ENCODE assay signal across 8 cellular contexts in genomic region chr14:35809597-35809996, GRCh38. TPM values are rescaled to one million over a fixed set of nuclear protein-coding genes. Genes with fewer than 3 reads are reported as not detected.
DNase-seq lines count a peak whose midpoint lies in the region; ATAC-seq and TF ChIP-seq lines count a peak whose summit lies in the region.

No MANE protein-coding gene starts in this region.

- DNase-seq in CD4-positive, CD25-positive, alpha-beta regulatory T cell: no peak
- DNase-seq in dorsolateral prefrontal cortex: no peak
- DNase-seq in osteocyte (ENCODE audit: extremely low spot score, unreplicated experiment): no peak
- DNase-seq in inferior parietal cortex (ENCODE audit: extremely low spot score): no peak
- no peak for DNase-seq in GM19238 (ENCODE audit: insufficient read length, low spot score)
- DNase-seq in cortex of kidney (lab: John Stamatoyannopoulos, UW): no peak

- peak overlapping the region; percentile 81 to 98 (median 91) for H3K4me3 Mint-ChIP-seq in CD4-positive, CD25-positive, alpha-beta regulatory T cell
- peak overlapping the region; percentile 95 for H3K4me3 Mint-ChIP-seq in osteocyte (ENCODE audit: unreplicated experiment)

- no peaks in the 10 kb centered on the region for H3K36me3 ChIP-seq in CD4-positive, CD25-positive, alpha-beta regulatory T cell (ENCODE audit: control insufficient read depth, insufficient read depth, low read length)
- H3K36me3 ChIP-seq in OCI-LY1 (ENCODE audit: insufficient read depth, low read length): no peaks in the 10 kb centered on the region

- peaks cover 11% of the 10 kb centered on the region for H3K27me3 Mint-ChIP-seq in CD4-positive, CD25-positive, alpha-beta regulatory T cell
- H3K27me3 Mint-ChIP-seq in osteocyte (ENCODE audit: unreplicated experiment): peaks cover 5% of the 10 kb centered on the region

- no peaks in the 10 kb centered on the region for H3F3A ChIP-seq in OCI-LY1 (ENCODE audit: insufficient read depth, low read length)

- no peaks in the 10 kb centered on the region for H4K20me1 ChIP-seq in OCI-LY1 (ENCODE audit: insufficient read depth, low read length)

- peaks cover 24% of the 10 kb centered on the region for H3K4me1 ChIP-seq in CD4-positive, CD25-positive, alpha-beta regulatory T cell (ENCODE audit: control insufficient read depth, insufficient read depth, low read length, poor library complexity, severe bottlenecking)
- H3K4me1 ChIP-seq in OCI-LY1 (ENCODE audit: insufficient read depth, low read length, severe bottlenecking): peaks cover 18% of the 10 kb centered on the region

- no peak overlapping the region for H3K9ac ChIP-seq in OCI-LY1 (ENCODE audit: low read length)

- no peaks in the 10 kb centered on the region for H3K9me3 ChIP-seq in CD4-positive, CD25-positive, alpha-beta regulatory T cell (ENCODE audit: control insufficient read depth in 2 of 2, low read length in 2 of 2)
- H3K9me3 ChIP-seq in OCI-LY1 (ENCODE audit: low read length): no peaks in the 10 kb centered on the region

- peak overlapping the region; percentile 66 to 92 (median 88) for H3K27ac Mint-ChIP-seq in CD4-positive, CD25-positive, alpha-beta regulatory T cell
- H3K27ac Mint-ChIP-seq in osteocyte (ENCODE audit: unreplicated experiment): peak overlapping the region; percentile 93

- H2AFZ ChIP-seq in OCI-LY1 (ENCODE audit: low read length): 0 out of 2 replicates have a peak overlapping the region, but pooled peaks have one; percentile 68

- H3K4me2 ChIP-seq in OCI-LY1 (ENCODE audit: low read length): peak overlapping the region; percentile 31

- no peaks in the 10 kb centered on the region for H3K36me3 Mint-ChIP-seq in CD4-positive, CD25-positive, alpha-beta regulatory T cell
- H3K36me3 Mint-ChIP-seq in osteocyte (ENCODE audit: unreplicated experiment): peaks cover 2% of the 10 kb centered on the region

- H3K79me2 ChIP-seq in OCI-LY1 (ENCODE audit: insufficient read depth, low read length): peaks cover 18% of the 10 kb centered on the region; the same call in 1 of the 2 replicates

- TF ChIP-seq CTCF in OCI-LY1 (IDR thresholded peaks at IDR 0.05; ENCODE audit: low read length) (no peak), dorsolateral prefrontal cortex (IDR thresholded peaks at IDR 0.05 in 54 of 56, conservative IDR thresholded peaks at IDR 0.05 in 2 of 56; ENCODE audit: low read depth in 1 of 56, partially characterized antibody in 56 of 56) (no peak), osteocyte (IDR thresholded peaks at IDR 0.05) (no peak)

- H3K9me2 ChIP-seq in OCI-LY1 (ENCODE audit: low read depth, low read length): no peaks in the 10 kb centered on the region

- peaks cover 16 to 34% (median 28%) of the 10 kb centered on the region in 4 donors for H3K4me1 Mint-ChIP-seq in CD4-positive, CD25-positive, alpha-beta regulatory T cell
- peaks cover 24% of the 10 kb centered on the region for H3K4me1 Mint-ChIP-seq in osteocyte (ENCODE audit: unreplicated experiment)

- no peaks in the 10 kb centered on the region for H3K9me3 Mint-ChIP-seq in CD4-positive, CD25-positive, alpha-beta regulatory T cell
- H3K9me3 Mint-ChIP-seq in osteocyte (ENCODE audit: unreplicated experiment): no peaks in the 10 kb centered on the region

- no peaks in the 10 kb centered on the region for H3K27me3 ChIP-seq in CD4-positive, CD25-positive, alpha-beta regulatory T cell (ENCODE audit: control insufficient read depth, insufficient read depth, low read length)
- H3K27me3 ChIP-seq in OCI-LY1 (ENCODE audit: insufficient read depth, low read length) (no peaks in the 10 kb centered on the region), dorsolateral prefrontal cortex (no peaks in the 10 kb centered on the region)

- no peak for ATAC-seq in CD4-positive, CD25-positive, alpha-beta regulatory T cell (ENCODE audit: low read depth in 2 of 2)
- ATAC-seq in HG02938 (IDR thresholded peaks at IDR 0.05; ENCODE audit: unreplicated experiment): no peak

- intact Hi-C loops in dorsolateral prefrontal cortex (cut with DNase I): loop anchor here in 1 of 2 donors (10.0 kb wide), 1 partner anchor 55 kb away; no protein-coding TSS in a partner anchor

- H3K27ac ChIP-seq in CD4-positive, CD25-positive, alpha-beta regulatory T cell (ENCODE audit: insufficient read depth, low read length, poor library complexity, severe bottlenecking): peak overlapping the region; percentile 85
- no peak overlapping the region for H3K27ac ChIP-seq in OCI-LY1 (ENCODE audit: low read depth, low read length, poor library complexity, severe bottlenecking)
- H3K27ac ChIP-seq in dorsolateral prefrontal cortex: peak overlapping the region in 55 of 59 donors; percentile 44 to 95 (median 89)

- peak overlapping the region; percentile 56 for H3K4me3 ChIP-seq in CD4-positive, CD25-positive, alpha-beta regulatory T cell (ENCODE audit: low read depth, low read length)
- H3K4me3 ChIP-seq in OCI-LY1 (ENCODE audit: low read depth, low read length, poor library complexity, severe bottlenecking): peak overlapping the region; percentile 82
- H3K4me3 ChIP-seq in dorsolateral prefrontal cortex: peak overlapping the region; percentile 60 to 93 (median 83)

RNA-seq across cellular contexts. Expression of gene RALGAPA1, which starts 0.5 kb away (rescaled TPM):
- total RNA-seq in CD4-positive, CD25-positive, alpha-beta regulatory T cell: 93.6 TPM
- 10 to 100 TPM; 14.0 to 20.8 (median 20.0) TPM for polyA plus RNA-seq in CD4-positive, CD25-positive, alpha-beta regulatory T cell
- 100 to 1,000 TPM; 121 to 188 (median 151) TPM for total RNA-seq in dorsolateral prefrontal cortex
- 47.9 and 52.6 TPM in 2 replicates for total RNA-seq in osteocyte

RNA-seq across cellular contexts. Expression of gene BRMS1L, which starts 16.5 kb away (rescaled TPM):
- total RNA-seq in CD4-positive, CD25-positive, alpha-beta regulatory T cell: 13.3 TPM
- polyA plus RNA-seq in CD4-positive, CD25-positive, alpha-beta regulatory T cell: 1 to 10 TPM; 3.1 to 4.6 (median 3.7) TPM
- total RNA-seq in dorsolateral prefrontal cortex (10 to 100 TPM; 12.3 to 33.5 (median 21.4) TPM), osteocyte (13.5 and 14.2 TPM in 2 replicates)
